In genomic region chr14:104689620-104690265, GRCh38 we compare ENCODE assay signal across 8 cellular contexts. TPM values are rescaled to one million over a fixed set of nuclear protein-coding genes. Genes with fewer than 3 reads are reported as not detected.
A peak's percentile ranks its signal among the peaks of the same experiment; 100 is the strongest.
DNase-seq lines count a peak whose midpoint lies in the region; ATAC-seq, FAIRE-seq and TF ChIP-seq lines count a peak whose summit lies in the region.

No MANE protein-coding gene starts in this region.

- H3K36me3 Mint-ChIP-seq in activated T-helper 17 cell treated with anti-CD3 and anti-CD28 coated beads, Interleukin-2, amount 50 U/mL, for 72 hours (ENCODE audit: low read depth): no peaks in the 10 kb centered on the region

- peak overlapping the region; percentile 72 for H3K4me3 Mint-ChIP-seq in activated T-helper 17 cell treated with anti-CD3 and anti-CD28 coated beads, Interleukin-2, amount 50 U/mL, for 72 hours

- peaks cover 29% of the 10 kb centered on the region for H4K20me1 ChIP-seq in hepatocyte (ENCODE audit: insufficient read depth, poor library complexity, severe bottlenecking)

- FAIRE-seq in H54 (lab: Jason Lieb, UNC): no peak

- under 1% methylated on average over 43 of the region's 69 CpGs for WGBS in hepatocyte (ENCODE audit: low lambda C conversion rate, missing lambda C conversion rate)

- peak; percentile 64 for TF ChIP-seq POLR2A in H54 (IDR thresholded peaks at IDR 0.05; ENCODE audit: low read depth, low read length)

- H3K9me3 ChIP-seq in hepatocyte (ENCODE audit: low read depth): no peaks in the 10 kb centered on the region

- DNase-seq in H54 (ENCODE audit: insufficient read length, low spot score) (no peak), hepatocyte (ENCODE audit: low spot score) (no peak), NCI-H526 (lab: John Stamatoyannopoulos, UW) (no peak)
- DNase-seq in stimulated activated CD8-positive, alpha-beta memory T cell treated with anti-CD3 and anti-CD28 coated beads, Interleukin-4, amount 100 ng/mL, for 48 hours: peak; percentile 44

- peak; percentile 41 for ATAC-seq in activated T-helper 17 cell treated with anti-CD3 and anti-CD28 coated beads, Interleukin-2, amount 50 U/mL, for 72 hours (replicated peaks)
- ATAC-seq in GM18870 (IDR thresholded peaks at IDR 0.05; ENCODE audit: unreplicated experiment) (no peak), GM21515 (IDR thresholded peaks at IDR 0.05; ENCODE audit: unreplicated experiment) (no peak)

- no peaks in the 10 kb centered on the region for H3K9me2 ChIP-seq in hepatocyte (replicated peaks; ENCODE audit: insufficient read depth)

- H3K4me1 ChIP-seq in ACC112 (ENCODE audit: control insufficient read depth, insufficient read depth, low read length, unreplicated experiment) (peaks cover 51% of the 10 kb centered on the region), hepatocyte (ENCODE audit: insufficient read depth) (peaks cover 36% of the 10 kb centered on the region)

- no peak for TF ChIP-seq CTCF in hepatocyte (IDR thresholded peaks at IDR 0.05; ENCODE audit: poor library complexity)

- H3K27me3 Mint-ChIP-seq in activated T-helper 17 cell treated with anti-CD3 and anti-CD28 coated beads, Interleukin-2, amount 50 U/mL, for 72 hours: no peaks in the 10 kb centered on the region

- peak overlapping the region; percentile 100 for H3K4me3 ChIP-seq in ACC112 (ENCODE audit: low read depth, low read length)
- H3K4me3 ChIP-seq in hepatocyte: peak overlapping the region; percentile 92

- H3K9me3 Mint-ChIP-seq in activated T-helper 17 cell treated with anti-CD3 and anti-CD28 coated beads, Interleukin-2, amount 50 U/mL, for 72 hours: no peaks in the 10 kb centered on the region

- H3K27ac ChIP-seq in ACC112 (ENCODE audit: low read depth, low read length) (peak overlapping the region; percentile 70), hepatocyte (peak overlapping the region; percentile 97)

- peaks cover 16% of the 10 kb centered on the region for H3K4me1 Mint-ChIP-seq in activated T-helper 17 cell treated with anti-CD3 and anti-CD28 coated beads, Interleukin-2, amount 50 U/mL, for 72 hours

- H3K27me3 ChIP-seq in ACC112 (ENCODE audit: insufficient read depth, low read length) (no peaks in the 10 kb centered on the region), hepatocyte (no peaks in the 10 kb centered on the region)

- H3K79me2 ChIP-seq in ACC112 (ENCODE audit: control insufficient read depth, insufficient read depth, low read length, unreplicated experiment) (peaks cover 53% of the 10 kb centered on the region), hepatocyte (peaks cover 52% of the 10 kb centered on the region)

- peak overlapping the region; percentile 96 for H3K4me2 ChIP-seq in hepatocyte

- H3K27ac Mint-ChIP-seq in activated T-helper 17 cell treated with anti-CD3 and anti-CD28 coated beads, Interleukin-2, amount 50 U/mL, for 72 hours: no peak overlapping the region

- peaks cover 2% of the 10 kb centered on the region; the same call in 1 of the 2 replicates for H3K36me3 ChIP-seq in ACC112 (ENCODE audit: insufficient read depth, low read length)
- no peaks in the 10 kb centered on the region for H3K36me3 ChIP-seq in hepatocyte (replicated peaks; ENCODE audit: insufficient read depth, low read depth)

- H2AFZ ChIP-seq in ACC112 (ENCODE audit: low read length, unreplicated experiment) (peak overlapping the region; percentile 56), hepatocyte (peak overlapping the region; percentile 60)

RNA-seq across cellular contexts. Expression of gene INF2, which starts 0.3 kb away (rescaled TPM):
- 10 to 100 TPM; 61.9 to 87.8 TPM for total RNA-seq in activated T-helper 17 cell treated with anti-CD3 and anti-CD28 coated beads, Interleukin-2, amount 50 U/mL, for 72 hours
- 24.2 and 31.6 TPM in 2 replicates for total RNA-seq in hepatocyte
- 23.8 and 34.0 TPM in 2 replicates for polyA plus RNA-seq in hepatocyte

RNA-seq across cellular contexts. Expression of gene ADSS1, which starts 34.3 kb away (rescaled TPM):
- total RNA-seq in activated T-helper 17 cell treated with anti-CD3 and anti-CD28 coated beads, Interleukin-2, amount 50 U/mL, for 72 hours: 1 to 10 TPM in 1 of 2 donors, under 1 TPM in 1; 0.91 to 2.4 TPM
- total RNA-seq in hepatocyte: 3.1 and 3.8 TPM in 2 replicates
- polyA plus RNA-seq in hepatocyte: 5.1 and 7.6 TPM in 2 replicates
